Comparison of ENCODE assay signal across 22 cellular contexts in genomic region chr1:147246044-147246690, GRCh38. TPM values are rescaled to one million over a fixed set of nuclear protein-coding genes. Genes with fewer than 3 reads are reported as not detected.
DNase-seq lines count a peak whose midpoint lies in the region; ATAC-seq and TF ChIP-seq lines count a peak whose summit lies in the region.
"Had no signal": no experiment of that assay in that cellular context is flagged by ENCODE, and none has a peak within 500 bp of the region (broad histone marks: within the 10 kb centered on the region; RNA-seq: fewer than 3 reads in every experiment).

No MANE protein-coding gene starts in this region.

- H3K9me3 Mint-ChIP-seq in MCF 10A (ENCODE audit: unreplicated experiment) (no peaks in the 10 kb centered on the region), neural crest cell (no peaks in the 10 kb centered on the region)
- no peaks in the 10 kb centered on the region for H3K9me3 Mint-ChIP-seq in activated naive CD8-positive, alpha-beta T cell (ENCODE audit: low read depth)
- no peaks in the 10 kb centered on the region for H3K9me3 Mint-ChIP-seq in effector memory CD8-positive, alpha-beta T cell

- TF ChIP-seq POLR2A in breast epithelium (IDR thresholded peaks at IDR 0.05): no peak

- no peaks in the 10 kb centered on the region for H3K4me1 ChIP-seq in breast epithelium
- H3K4me1 ChIP-seq in OCI-LY3 (ENCODE audit: low read length): peaks cover 33% of the 10 kb centered on the region

- H3K4me3 Mint-ChIP-seq in MCF 10A (ENCODE audit: unreplicated experiment): no peak overlapping the region
- peak overlapping the region; percentile 8 for H3K4me3 Mint-ChIP-seq in activated naive CD8-positive, alpha-beta T cell
- H3K4me3 Mint-ChIP-seq in neural crest cell: peak overlapping the region; percentile 76
- H3K4me3 Mint-ChIP-seq in effector memory CD8-positive, alpha-beta T cell: no peak overlapping the region

- intact Hi-C loops in MCF 10A (cut with micrococcal nuclease) (loop anchor here (10.0 kb wide), 1 partner anchor 311 kb away; the partner anchor contains the start of gene NBPF12), breast epithelium (cut with DNase I; ENCODE audit: low total_unique reads) (loop anchor here (10.0 kb wide), 1 partner anchor 71 kb away; the partner anchor contains the start of gene PRKAB2)

- POLR2A ChIA-PET in MCF 10A (lab: Yijun Ruan, JAX): interaction anchor here (1.3 to 7.0 kb wide), 4 partner anchors 9 to 76 kb away, joined by 3 to 298 read pairs (median 10); partner anchors contain the start of gene PRKAB2

- H3K4me2 ChIP-seq in OCI-LY3 (ENCODE audit: low read length): no peak overlapping the region

- H2AFZ ChIP-seq in OCI-LY3 (ENCODE audit: low read depth, low read length): no peak overlapping the region

- no peaks in the 10 kb centered on the region for H3K27me3 Mint-ChIP-seq in MCF 10A (ENCODE audit: insufficient read depth, unreplicated experiment)
- H3K27me3 Mint-ChIP-seq in activated naive CD8-positive, alpha-beta T cell: no peaks in the 10 kb centered on the region
- H3K27me3 Mint-ChIP-seq in neural crest cell (ENCODE audit: low read depth): no peaks in the 10 kb centered on the region
- no peaks in the 10 kb centered on the region for H3K27me3 Mint-ChIP-seq in effector memory CD8-positive, alpha-beta T cell

- peaks cover 40% of the 10 kb centered on the region for H4K20me1 ChIP-seq in OCI-LY3 (ENCODE audit: insufficient read depth, low read length)

- H3K27ac ChIP-seq in breast epithelium: no peak overlapping the region
- H3K27ac ChIP-seq in OCI-LY3 (ENCODE audit: low read length): no peak overlapping the region
- no peak overlapping the region for H3K27ac ChIP-seq in substantia nigra (ENCODE audit: low read depth, low read length, poor library complexity, severe bottlenecking)
- H3K27ac ChIP-seq: C4-2B, prostate gland, WERI-Rb-1 had no signal

- H3K36me3 Mint-ChIP-seq in MCF 10A (ENCODE audit: insufficient read depth, unreplicated experiment): no peaks in the 10 kb centered on the region
- peaks cover 14% of the 10 kb centered on the region for H3K36me3 Mint-ChIP-seq in activated naive CD8-positive, alpha-beta T cell
- peaks cover 6% of the 10 kb centered on the region for H3K36me3 Mint-ChIP-seq in neural crest cell (ENCODE audit: low read depth)
- peaks cover 5% of the 10 kb centered on the region for H3K36me3 Mint-ChIP-seq in effector memory CD8-positive, alpha-beta T cell (ENCODE audit: insufficient read depth)

- no peak for DNase-seq in MCF 10A (ENCODE audit: unreplicated experiment)
- no peak for DNase-seq in breast epithelium (ENCODE audit: low spot score in 2 of 2)
- no peak for DNase-seq in neural crest cell (ENCODE audit: low read depth, low spot score)
- DNase-seq in substantia nigra (lab: John Stamatoyannopoulos, UW): no peak
- no peak for DNase-seq in effector memory CD8-positive, alpha-beta T cell
- no peak for DNase-seq in DMS79 treated with DMSO at 0.1 percent for 48 hours (lab: John Stamatoyannopoulos, UW)
- DNase-seq: activated CD4-positive, alpha-beta T cell treated with anti-CD3 and anti-CD28 coated beads, Interleukin-2, amount 50 U/mL, for 4 hours; activated T-cell treated with anti-CD3 and anti-CD28 coated beads, Interleukin-2, amount 50 U/mL, for 48 hours; body of pancreas; effector CD8-positive, alpha-beta T cell; H7; kidney glomerular epithelial cell; NCI-H1092; NCI-H2029; NCI-H226; WERI-Rb-1 had no signal

- CTCF ChIA-PET in MCF 10A (lab: Yijun Ruan, JAX): interaction anchor here (0.8 to 1.7 kb wide), 5 partner anchors 9 to 205 kb away, joined by 3 to 7 read pairs (median 4); no protein-coding TSS in a partner anchor

- TF ChIP-seq CTCF in MCF 10A (IDR thresholded peaks at IDR 0.05; ENCODE audit: unreplicated experiment) (no peak), breast epithelium (IDR thresholded peaks at IDR 0.05) (no peak), OCI-LY3 (IDR thresholded peaks at IDR 0.05; ENCODE audit: low read depth, low read length) (no peak), neural crest cell (conservative IDR thresholded peaks at IDR 0.05) (no peak)

- H3K27ac Mint-ChIP-seq in MCF 10A (ENCODE audit: low read depth, unreplicated experiment) (peak overlapping the region; percentile 44), neural crest cell (ENCODE audit: unreplicated experiment) (no peak overlapping the region)
- H3K27ac Mint-ChIP-seq in activated naive CD8-positive, alpha-beta T cell: no peak overlapping the region
- no peak overlapping the region for H3K27ac Mint-ChIP-seq in effector memory CD8-positive, alpha-beta T cell

- no peaks in the 10 kb centered on the region for H3K36me3 ChIP-seq in breast epithelium
- H3K36me3 ChIP-seq in OCI-LY3 (replicated peaks; ENCODE audit: low read depth, low read length): peaks cover 27% of the 10 kb centered on the region
- H3K36me3 ChIP-seq: neutrophil, prostate gland had no signal

- peaks cover 38% of the 10 kb centered on the region for H3K4me1 Mint-ChIP-seq in MCF 10A (ENCODE audit: insufficient read depth, unreplicated experiment)
- peaks cover 72% of the 10 kb centered on the region for H3K4me1 Mint-ChIP-seq in activated naive CD8-positive, alpha-beta T cell (ENCODE audit: low read depth)
- peaks cover 50% of the 10 kb centered on the region for H3K4me1 Mint-ChIP-seq in neural crest cell
- H3K4me1 Mint-ChIP-seq in effector memory CD8-positive, alpha-beta T cell (ENCODE audit: low read depth in 2 of 2): peaks cover 37 to 65% of the 10 kb centered on the region in 2 donors

- H3K27me3 ChIP-seq in breast epithelium (no peaks in the 10 kb centered on the region), OCI-LY3 (ENCODE audit: low read depth, low read length) (no peaks in the 10 kb centered on the region)
- H3K27me3 ChIP-seq: body of pancreas, neutrophil had no signal

- BruUV-seq in MCF 10A (replicated peaks; lab: Mats Ljungman, UMichigan): no TSS peak

- H3K79me2 ChIP-seq in OCI-LY3 (ENCODE audit: low read length): peaks cover 85% of the 10 kb centered on the region

- H3K9ac ChIP-seq in OCI-LY3 (ENCODE audit: low read length): no peak overlapping the region

- H3K4me3 ChIP-seq in breast epithelium (no peak overlapping the region), OCI-LY3 (ENCODE audit: low read length) (0 out of 2 replicates have a peak overlapping the region, but pooled peaks have one; percentile 17)
- H3K4me3 ChIP-seq: body of pancreas, prostate gland had no signal

- ATAC-seq in effector memory CD8-positive, alpha-beta T cell (replicated peaks): no peak
- ATAC-seq: body of pancreas, Panc1 had no signal

- H3K9me3 ChIP-seq in breast epithelium: no peaks in the 10 kb centered on the region
- no peaks in the 10 kb centered on the region for H3K9me3 ChIP-seq in OCI-LY3 (ENCODE audit: insufficient read depth, low read length)
- H3K9me3 ChIP-seq: body of pancreas, neutrophil, prostate gland had no signal

RNA-seq across cellular contexts. Expression of gene CHD1L, which starts 3.7 kb away (rescaled TPM):
- total RNA-seq in MCF 10A (2022): 73.6 and 81.5 TPM in 2 replicates
- 10 to 100 TPM; 16.2 to 27.9 (median 26.3) TPM for total RNA-seq in breast epithelium
- 84.6 and 85.5 TPM in 2 replicates for total RNA-seq in neural crest cell

RNA-seq across cellular contexts. Expression of gene FMO5, which starts 21.0 kb away (rescaled TPM):
- total RNA-seq in MCF 10A (2022) (0.72 and 0.86 TPM in 2 replicates), breast epithelium (10 to 100 TPM in 2 of 3 donors, 1 to 10 TPM in 1; 7.8 to 32.6 (median 22.0) TPM), neural crest cell (0.36 and 0.47 TPM in 2 replicates)

Comparison
In these comparisons a context has a peak if more than half of its experiments do, and no peak if none do; other contexts are left out.
1. H3K4me3 Mint-ChIP-seq: peak in activated naive CD8-positive, alpha-beta T cell (single experiment) and neural crest cell (single experiment); none in MCF 10A (single experiment) and effector memory CD8-positive, alpha-beta T cell (0 of 2).